ENCODE assay signal across 14 cellular contexts in genomic region chr1:15830284-15830657, GRCh38. TPM values are rescaled to one million over a fixed set of nuclear protein-coding genes. Genes with fewer than 3 reads are reported as not detected.
DNase-seq lines count a peak whose midpoint lies in the region; ATAC-seq and TF ChIP-seq lines count a peak whose summit lies in the region.
"Had no signal": no experiment of that assay in that cellular context is flagged by ENCODE, and none has a peak within 500 bp of the region (broad histone marks: within the 10 kb centered on the region; RNA-seq: fewer than 3 reads in every experiment).

No MANE protein-coding gene starts in this region.

- peaks cover 5% of the 10 kb centered on the region for H3K36me3 Mint-ChIP-seq in CD4-positive, CD25-positive, alpha-beta regulatory T cell

- no peaks in the 10 kb centered on the region for H3K27me3 ChIP-seq in CD4-positive, CD25-positive, alpha-beta regulatory T cell (ENCODE audit: control insufficient read depth, insufficient read depth, low read length)
- H3K27me3 ChIP-seq in Loucy (ENCODE audit: insufficient read depth, low read length, poor library complexity, severe bottlenecking), result peaks cover 9% of the 10 kb centered on the region
- H3K27me3 ChIP-seq in dorsolateral prefrontal cortex, result no peaks in the 10 kb centered on the region
- no peaks in the 10 kb centered on the region for H3K27me3 ChIP-seq in prostate gland (replicated peaks; ENCODE audit: insufficient read depth)

- intact Hi-C loops in dorsolateral prefrontal cortex (cut with DNase I), result no loop called here
- intact Hi-C loops in prostate gland (cut with DNase I), result loop anchor here (5.0 kb wide), 1 partner anchor 122 kb away; no protein-coding TSS in a partner anchor

- H3K9me3 ChIP-seq in CD4-positive, CD25-positive, alpha-beta regulatory T cell (ENCODE audit: control insufficient read depth in 2 of 2, low read length in 2 of 2), result no peaks in the 10 kb centered on the region
- H3K9me3 ChIP-seq in Loucy (ENCODE audit: insufficient read depth, low read depth, low read length) (no peaks in the 10 kb centered on the region), prostate gland (no peaks in the 10 kb centered on the region)

- peaks cover 42% of the 10 kb centered on the region for H3K79me2 ChIP-seq in Loucy (ENCODE audit: insufficient read depth, low read length)

- H3K27ac Mint-ChIP-seq in CD4-positive, CD25-positive, alpha-beta regulatory T cell, result peak overlapping the region; percentile 3 to 70 (median 61)
- H3K27ac Mint-ChIP-seq: activated naive CD4-positive, alpha-beta T cell treated with anti-CD3 and anti-CD28 coated beads, Interleukin-2, amount 50 U/mL, for 72 hours had no signal

- H3F3A ChIP-seq in Loucy (ENCODE audit: low read depth), result peaks cover 10% of the 10 kb centered on the region; the same call in 1 of the 2 replicates

- no peak for DNase-seq in CD4-positive, CD25-positive, alpha-beta regulatory T cell
- DNase-seq in dorsolateral prefrontal cortex (no peak), prostate gland (ENCODE audit: low spot score) (no peak), T-helper 1 cell (no peak), G401 (ENCODE audit: low spot score) (no peak), midbrain (lab: John Stamatoyannopoulos, UW) (no peak)
- DNase-seq: cerebellar nuclear complex; NCI-H446; RPMI8226; stimulated activated CD4-positive, alpha-beta T cell treated with anti-CD3 and anti-CD28 coated beads, Interleukin-4, amount 100 ng/mL, for 1 hour; stimulated activated naive CD4-positive, alpha-beta T cell treated with Interleukin-2 at 50 U/mL for 16 hours had no signal

- no peak for TF ChIP-seq CTCF in Loucy (conservative IDR thresholded peaks at IDR 0.05; ENCODE audit: low read length)
- TF ChIP-seq CTCF in dorsolateral prefrontal cortex (IDR thresholded peaks at IDR 0.05 in 54 of 56, conservative IDR thresholded peaks at IDR 0.05 in 2 of 56; ENCODE audit: low read depth in 1 of 56, partially characterized antibody in 56 of 56), result peak in 2 of 56 donors; percentile 11 to 14
- TF ChIP-seq CTCF in prostate gland (IDR thresholded peaks at IDR 0.05), result no peak

- H3K4me1 ChIP-seq in CD4-positive, CD25-positive, alpha-beta regulatory T cell (ENCODE audit: control insufficient read depth, insufficient read depth, low read length, poor library complexity, severe bottlenecking), result peaks cover 11% of the 10 kb centered on the region
- H3K4me1 ChIP-seq in Loucy (ENCODE audit: insufficient read depth, low read length, poor library complexity, severe bottlenecking), result peaks cover 26% of the 10 kb centered on the region
- H3K4me1 ChIP-seq in prostate gland (replicated peaks), result no peaks in the 10 kb centered on the region

- TF ChIP-seq POLR2A in prostate gland (IDR thresholded peaks at IDR 0.05), result no peak

- WGBS in prostate gland, result 37% methylated on average over 1 of the region's 1 CpG

- in situ Hi-C loops in G401 (cut with HindIII; ENCODE audit: low sequenced_read_pairs), result no loop called here

- no peaks in the 10 kb centered on the region for H3K36me3 ChIP-seq in CD4-positive, CD25-positive, alpha-beta regulatory T cell (ENCODE audit: control insufficient read depth, insufficient read depth, low read length)
- H3K36me3 ChIP-seq in Loucy (ENCODE audit: insufficient read depth, low read length) (no peaks in the 10 kb centered on the region), prostate gland (no peaks in the 10 kb centered on the region)

- H3K9me3 Mint-ChIP-seq in CD4-positive, CD25-positive, alpha-beta regulatory T cell, result no peaks in the 10 kb centered on the region
- H3K9me3 Mint-ChIP-seq: activated naive CD4-positive, alpha-beta T cell treated with anti-CD3 and anti-CD28 coated beads, Interleukin-2, amount 50 U/mL, for 72 hours had no signal

- peaks cover 3% of the 10 kb centered on the region for H4K20me1 ChIP-seq in Loucy (ENCODE audit: insufficient read depth, low read length, poor library complexity, severe bottlenecking)

- H3K9ac ChIP-seq in Loucy (ENCODE audit: low read depth, low read length, poor library complexity, severe bottlenecking), result no peak overlapping the region

- no peak overlapping the region for H2AFZ ChIP-seq in Loucy (ENCODE audit: low read length)

- no peak overlapping the region for H3K27ac ChIP-seq in CD4-positive, CD25-positive, alpha-beta regulatory T cell (ENCODE audit: insufficient read depth, low read length, poor library complexity, severe bottlenecking)
- H3K27ac ChIP-seq in dorsolateral prefrontal cortex (peak overlapping the region in 36 of 59 donors; percentile 1 to 100 (median 53)), prostate gland (peak overlapping the region; percentile 13 to 17)

- no peak overlapping the region for H3K4me3 ChIP-seq in CD4-positive, CD25-positive, alpha-beta regulatory T cell (ENCODE audit: low read depth, low read length)
- H3K4me3 ChIP-seq in Loucy (ENCODE audit: low read length, poor library complexity, severe bottlenecking), result no peak overlapping the region
- no peak overlapping the region for H3K4me3 ChIP-seq in dorsolateral prefrontal cortex
- H3K4me3 ChIP-seq in prostate gland, result no peak overlapping the region

- H3K4me2 ChIP-seq in Loucy (ENCODE audit: low read depth, low read length, poor library complexity, severe bottlenecking), result peak overlapping the region; percentile 37

- H3K4me1 Mint-ChIP-seq in CD4-positive, CD25-positive, alpha-beta regulatory T cell, result peaks cover 7 to 37% (median 24%) of the 10 kb centered on the region in 4 donors

- H3K4me3 Mint-ChIP-seq in CD4-positive, CD25-positive, alpha-beta regulatory T cell, result peak overlapping the region in 2 of 4 donors; percentile 74 to 75

- ATAC-seq in CD4-positive, CD25-positive, alpha-beta regulatory T cell (ENCODE audit: low read depth in 2 of 2), result no peak
- no peak for ATAC-seq in HG03025 (IDR thresholded peaks at IDR 0.05; ENCODE audit: low FRiP score, unreplicated experiment)
- ATAC-seq: activated naive CD4-positive, alpha-beta T cell treated with anti-CD3 and anti-CD28 coated beads, Interleukin-2, amount 50 U/mL, for 72 hours had no signal

- peaks cover 14% of the 10 kb centered on the region for H3K27me3 Mint-ChIP-seq in CD4-positive, CD25-positive, alpha-beta regulatory T cell

- no peaks in the 10 kb centered on the region for H3K9me2 ChIP-seq in Loucy (replicated peaks; ENCODE audit: low read depth, low read length)

RNA-seq across cellular contexts. Expression of gene SPEN, which starts 17.2 kb away (rescaled TPM):
- total RNA-seq in CD4-positive, CD25-positive, alpha-beta regulatory T cell, result 92.4 TPM
- polyA plus RNA-seq in CD4-positive, CD25-positive, alpha-beta regulatory T cell, result 1 to 10 TPM; 7.4 to 9.0 (median 7.9) TPM
- total RNA-seq in dorsolateral prefrontal cortex (100 to 1,000 TPM in 25 of 120 experiments, 10 to 100 TPM in 95; 64.4 to 134 (median 84.8) TPM), prostate gland (10 to 100 TPM; 31.9 to 48.3 TPM)
- total RNA-seq in G401 (2014; rRNA removed; shearing (Covaris generic)), result 1.5 and 2.4 TPM in 2 replicates

RNA-seq across cellular contexts. Expression of gene UQCRHL, which starts 22.8 kb away (rescaled TPM):
- 0.59 TPM for total RNA-seq in CD4-positive, CD25-positive, alpha-beta regulatory T cell
- 1 to 10 TPM in 3 of 4 donors, under 1 TPM in 1; 0.94 to 1.7 (median 1.1) TPM for polyA plus RNA-seq in CD4-positive, CD25-positive, alpha-beta regulatory T cell
- 1 to 10 TPM in 119 of 120 experiments, under 1 TPM in 1; 0.97 to 5.3 (median 3.0) TPM for total RNA-seq in dorsolateral prefrontal cortex
- 1 to 10 TPM; 1.6 to 2.4 TPM for total RNA-seq in prostate gland
- total RNA-seq in G401 (2014; rRNA removed; shearing (Covaris generic)), result 6.0 and 6.8 TPM in 2 replicates
